1 cellular context compared by ENCODE assay signal in genomic region chr9:92762781-92763708, GRCh38.
TF ChIP-seq lines count a peak whose summit lies in the region.

No MANE protein-coding gene starts in this region.

TF ChIP-seq in H1, 55 proteins besides CTCF, POLR2A, EP300 and RAD21:
- TF ChIP-seq CBX5 (IDR thresholded peaks at IDR 0.05; ENCODE audit: low read depth, low read length): no peak
- TF ChIP-seq, protein P1, sequence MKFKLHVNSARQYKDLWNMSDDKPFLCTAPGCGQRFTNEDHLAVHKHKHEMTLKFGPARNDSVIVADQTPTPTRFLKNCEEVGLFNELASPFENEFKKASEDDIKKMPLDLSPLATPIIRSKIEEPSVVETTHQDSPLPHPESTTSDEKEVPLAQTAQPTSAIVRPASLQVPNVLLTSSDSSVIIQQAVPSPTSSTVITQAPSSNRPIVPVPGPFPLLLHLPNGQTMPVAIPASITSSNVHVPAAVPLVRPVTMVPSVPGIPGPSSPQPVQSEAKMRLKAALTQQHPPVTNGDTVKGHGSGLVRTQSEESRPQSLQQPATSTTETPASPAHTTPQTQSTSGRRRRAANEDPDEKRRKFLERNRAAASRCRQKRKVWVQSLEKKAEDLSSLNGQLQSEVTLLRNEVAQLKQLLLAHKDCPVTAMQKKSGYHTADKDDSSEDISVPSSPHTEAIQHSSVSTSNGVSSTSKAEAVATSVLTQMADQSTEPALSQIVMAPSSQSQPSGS (IDR thresholded peaks at IDR 0.05; ENCODE audit: low read length): no peak
- no peak for TF ChIP-seq SUZ12 (IDR thresholded peaks at IDR 0.05; ENCODE audit: low read length)
- no peak for TF ChIP-seq HDAC6 (IDR thresholded peaks at IDR 0.05; ENCODE audit: low read depth, low read length)
- no peak for TF ChIP-seq GTF2F1 (IDR thresholded peaks at IDR 0.05; ENCODE audit: borderline replicate concordance, low read depth, low read length)
- no peak for TF ChIP-seq ZNF274 (IDR thresholded peaks at IDR 0.05; ENCODE audit: borderline replicate concordance, extremely low read depth, low read length)
- TF ChIP-seq PHF8 (conservative IDR thresholded peaks at IDR 0.05; ENCODE audit: low read depth, low read length): no peak
- TF ChIP-seq TAF1 (IDR thresholded peaks at IDR 0.05; ENCODE audit: low read depth, low read length): no peak
- no peak for TF ChIP-seq BCL11A (IDR thresholded peaks at IDR 0.05; ENCODE audit: low read depth in 2 of 2, low read length in 2 of 2)
- TF ChIP-seq, protein P2, sequence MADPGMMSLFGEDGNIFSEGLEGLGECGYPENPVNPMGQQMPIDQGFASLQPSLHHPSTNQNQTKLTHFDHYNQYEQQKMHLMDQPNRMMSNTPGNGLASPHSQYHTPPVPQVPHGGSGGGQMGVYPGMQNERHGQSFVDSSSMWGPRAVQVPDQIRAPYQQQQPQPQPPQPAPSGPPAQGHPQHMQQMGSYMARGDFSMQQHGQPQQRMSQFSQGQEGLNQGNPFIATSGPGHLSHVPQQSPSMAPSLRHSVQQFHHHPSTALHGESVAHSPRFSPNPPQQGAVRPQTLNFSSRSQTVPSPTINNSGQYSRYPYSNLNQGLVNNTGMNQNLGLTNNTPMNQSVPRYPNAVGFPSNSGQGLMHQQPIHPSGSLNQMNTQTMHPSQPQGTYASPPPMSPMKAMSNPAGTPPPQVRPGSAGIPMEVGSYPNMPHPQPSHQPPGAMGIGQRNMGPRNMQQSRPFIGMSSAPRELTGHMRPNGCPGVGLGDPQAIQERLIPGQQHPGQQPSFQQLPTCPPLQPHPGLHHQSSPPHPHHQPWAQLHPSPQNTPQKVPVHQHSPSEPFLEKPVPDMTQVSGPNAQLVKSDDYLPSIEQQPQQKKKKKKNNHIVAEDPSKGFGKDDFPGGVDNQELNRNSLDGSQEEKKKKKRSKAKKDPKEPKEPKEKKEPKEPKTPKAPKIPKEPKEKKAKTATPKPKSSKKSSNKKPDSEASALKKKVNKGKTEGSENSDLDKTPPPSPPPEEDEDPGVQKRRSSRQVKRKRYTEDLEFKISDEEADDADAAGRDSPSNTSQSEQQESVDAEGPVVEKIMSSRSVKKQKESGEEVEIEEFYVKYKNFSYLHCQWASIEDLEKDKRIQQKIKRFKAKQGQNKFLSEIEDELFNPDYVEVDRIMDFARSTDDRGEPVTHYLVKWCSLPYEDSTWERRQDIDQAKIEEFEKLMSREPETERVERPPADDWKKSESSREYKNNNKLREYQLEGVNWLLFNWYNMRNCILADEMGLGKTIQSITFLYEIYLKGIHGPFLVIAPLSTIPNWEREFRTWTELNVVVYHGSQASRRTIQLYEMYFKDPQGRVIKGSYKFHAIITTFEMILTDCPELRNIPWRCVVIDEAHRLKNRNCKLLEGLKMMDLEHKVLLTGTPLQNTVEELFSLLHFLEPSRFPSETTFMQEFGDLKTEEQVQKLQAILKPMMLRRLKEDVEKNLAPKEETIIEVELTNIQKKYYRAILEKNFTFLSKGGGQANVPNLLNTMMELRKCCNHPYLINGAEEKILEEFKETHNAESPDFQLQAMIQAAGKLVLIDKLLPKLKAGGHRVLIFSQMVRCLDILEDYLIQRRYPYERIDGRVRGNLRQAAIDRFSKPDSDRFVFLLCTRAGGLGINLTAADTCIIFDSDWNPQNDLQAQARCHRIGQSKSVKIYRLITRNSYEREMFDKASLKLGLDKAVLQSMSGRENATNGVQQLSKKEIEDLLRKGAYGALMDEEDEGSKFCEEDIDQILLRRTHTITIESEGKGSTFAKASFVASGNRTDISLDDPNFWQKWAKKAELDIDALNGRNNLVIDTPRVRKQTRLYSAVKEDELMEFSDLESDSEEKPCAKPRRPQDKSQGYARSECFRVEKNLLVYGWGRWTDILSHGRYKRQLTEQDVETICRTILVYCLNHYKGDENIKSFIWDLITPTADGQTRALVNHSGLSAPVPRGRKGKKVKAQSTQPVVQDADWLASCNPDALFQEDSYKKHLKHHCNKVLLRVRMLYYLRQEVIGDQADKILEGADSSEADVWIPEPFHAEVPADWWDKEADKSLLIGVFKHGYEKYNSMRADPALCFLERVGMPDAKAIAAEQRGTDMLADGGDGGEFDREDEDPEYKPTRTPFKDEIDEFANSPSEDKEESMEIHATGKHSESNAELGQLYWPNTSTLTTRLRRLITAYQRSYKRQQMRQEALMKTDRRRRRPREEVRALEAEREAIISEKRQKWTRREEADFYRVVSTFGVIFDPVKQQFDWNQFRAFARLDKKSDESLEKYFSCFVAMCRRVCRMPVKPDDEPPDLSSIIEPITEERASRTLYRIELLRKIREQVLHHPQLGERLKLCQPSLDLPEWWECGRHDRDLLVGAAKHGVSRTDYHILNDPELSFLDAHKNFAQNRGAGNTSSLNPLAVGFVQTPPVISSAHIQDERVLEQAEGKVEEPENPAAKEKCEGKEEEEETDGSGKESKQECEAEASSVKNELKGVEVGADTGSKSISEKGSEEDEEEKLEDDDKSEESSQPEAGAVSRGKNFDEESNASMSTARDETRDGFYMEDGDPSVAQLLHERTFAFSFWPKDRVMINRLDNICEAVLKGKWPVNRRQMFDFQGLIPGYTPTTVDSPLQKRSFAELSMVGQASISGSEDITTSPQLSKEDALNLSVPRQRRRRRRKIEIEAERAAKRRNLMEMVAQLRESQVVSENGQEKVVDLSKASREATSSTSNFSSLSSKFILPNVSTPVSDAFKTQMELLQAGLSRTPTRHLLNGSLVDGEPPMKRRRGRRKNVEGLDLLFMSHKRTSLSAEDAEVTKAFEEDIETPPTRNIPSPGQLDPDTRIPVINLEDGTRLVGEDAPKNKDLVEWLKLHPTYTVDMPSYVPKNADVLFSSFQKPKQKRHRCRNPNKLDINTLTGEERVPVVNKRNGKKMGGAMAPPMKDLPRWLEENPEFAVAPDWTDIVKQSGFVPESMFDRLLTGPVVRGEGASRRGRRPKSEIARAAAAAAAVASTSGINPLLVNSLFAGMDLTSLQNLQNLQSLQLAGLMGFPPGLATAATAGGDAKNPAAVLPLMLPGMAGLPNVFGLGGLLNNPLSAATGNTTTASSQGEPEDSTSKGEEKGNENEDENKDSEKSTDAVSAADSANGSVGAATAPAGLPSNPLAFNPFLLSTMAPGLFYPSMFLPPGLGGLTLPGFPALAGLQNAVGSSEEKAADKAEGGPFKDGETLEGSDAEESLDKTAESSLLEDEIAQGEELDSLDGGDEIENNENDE (IDR thresholded peaks at IDR 0.05; ENCODE audit: insufficient replicate concordance, low read length): no peak
- no peak for TF ChIP-seq GABPA (IDR thresholded peaks at IDR 0.05; ENCODE audit: borderline replicate concordance, insufficient read depth, low read length)
- no peak for TF ChIP-seq TBP (IDR thresholded peaks at IDR 0.05; ENCODE audit: low read depth, low read length)
- TF ChIP-seq CEBPB (IDR thresholded peaks at IDR 0.05; ENCODE audit: low read depth, low read length): no peak
- no peak for TF ChIP-seq TCF12 (IDR thresholded peaks at IDR 0.05; ENCODE audit: low read depth, low read length)
- TF ChIP-seq SIN3A (conservative IDR thresholded peaks at IDR 0.05 in 1 of 2, IDR thresholded peaks at IDR 0.05 in 1 of 2; ENCODE audit: low read depth in 1 of 2, low read length in 2 of 2): no peak
- TF ChIP-seq SP4 (IDR thresholded peaks at IDR 0.05; ENCODE audit: low read length): no peak
- TF ChIP-seq SIX5 (IDR thresholded peaks at IDR 0.05; ENCODE audit: low read depth, low read length): no peak
- TF ChIP-seq BRCA1 (IDR thresholded peaks at IDR 0.05; ENCODE audit: low read depth, low read length): no peak
- no peak for TF ChIP-seq TEAD4 (IDR thresholded peaks at IDR 0.05; ENCODE audit: low read depth, low read length)
